ENCODE assay signal across 1 cellular context in genomic region chr6:15491255-15491985, GRCh38.
TF ChIP-seq lines count a peak whose summit lies in the region.

No MANE protein-coding gene starts in this region.

TF ChIP-seq in HepG2, 621 proteins besides CTCF, POLR2A, EP300 and RAD21 (continued from another document):
- no peak for TF ChIP-seq HNF1A (IDR thresholded peaks at IDR 0.05; ENCODE audit: low read depth)
- TF ChIP-seq HNF1A (CRISPR knock-in tag; IDR thresholded peaks at IDR 0.05; ENCODE audit: borderline replicate concordance) = peak; percentile 43; the same call in 1 of the 2 replicates
- TF ChIP-seq BHLHE40 (IDR thresholded peaks at IDR 0.05; ENCODE audit: low read length) = no peak
- TF ChIP-seq FOXJ3 (CRISPR knock-in tag; IDR thresholded peaks at IDR 0.05; ENCODE audit: borderline replicate concordance) = peak; percentile 18; the same call in 1 of the 2 replicates
- TF ChIP-seq, protein P1, sequence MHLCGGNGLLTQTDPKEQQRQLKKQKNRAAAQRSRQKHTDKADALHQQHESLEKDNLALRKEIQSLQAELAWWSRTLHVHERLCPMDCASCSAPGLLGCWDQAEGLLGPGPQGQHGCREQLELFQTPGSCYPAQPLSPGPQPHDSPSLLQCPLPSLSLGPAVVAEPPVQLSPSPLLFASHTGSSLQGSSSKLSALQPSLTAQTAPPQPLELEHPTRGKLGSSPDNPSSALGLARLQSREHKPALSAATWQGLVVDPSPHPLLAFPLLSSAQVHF (CRISPR knock-in tag; IDR thresholded peaks at IDR 0.05) = 0 out of 2 replicates have a peak, but pooled peaks have one; percentile 21
- no peak for TF ChIP-seq DPF2 (CRISPR knock-in tag; IDR thresholded peaks at IDR 0.05; ENCODE audit: borderline replicate concordance, low read depth)
- peak; percentile 79; the same call in 1 of the 2 replicates for TF ChIP-seq HOXA9 (CRISPR knock-in tag; IDR thresholded peaks at IDR 0.05; ENCODE audit: borderline replicate concordance)
- TF ChIP-seq SRF (IDR thresholded peaks at IDR 0.05; ENCODE audit: low read depth, low read length) = no peak
- TF ChIP-seq, protein P2, sequence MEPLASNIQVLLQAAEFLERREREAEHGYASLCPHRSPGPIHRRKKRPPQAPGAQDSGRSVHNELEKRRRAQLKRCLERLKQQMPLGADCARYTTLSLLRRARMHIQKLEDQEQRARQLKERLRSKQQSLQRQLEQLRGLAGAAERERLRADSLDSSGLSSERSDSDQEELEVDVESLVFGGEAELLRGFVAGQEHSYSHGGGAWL (CRISPR knock-in tag; IDR thresholded peaks at IDR 0.05) = no peak
- TF ChIP-seq YEATS4 (CRISPR knock-in tag; IDR thresholded peaks at IDR 0.05; ENCODE audit: borderline replicate concordance) = no peak
- TF ChIP-seq E2F5 (CRISPR knock-in tag; conservative IDR thresholded peaks at IDR 0.05) = no peak
- TF ChIP-seq, protein P3, sequence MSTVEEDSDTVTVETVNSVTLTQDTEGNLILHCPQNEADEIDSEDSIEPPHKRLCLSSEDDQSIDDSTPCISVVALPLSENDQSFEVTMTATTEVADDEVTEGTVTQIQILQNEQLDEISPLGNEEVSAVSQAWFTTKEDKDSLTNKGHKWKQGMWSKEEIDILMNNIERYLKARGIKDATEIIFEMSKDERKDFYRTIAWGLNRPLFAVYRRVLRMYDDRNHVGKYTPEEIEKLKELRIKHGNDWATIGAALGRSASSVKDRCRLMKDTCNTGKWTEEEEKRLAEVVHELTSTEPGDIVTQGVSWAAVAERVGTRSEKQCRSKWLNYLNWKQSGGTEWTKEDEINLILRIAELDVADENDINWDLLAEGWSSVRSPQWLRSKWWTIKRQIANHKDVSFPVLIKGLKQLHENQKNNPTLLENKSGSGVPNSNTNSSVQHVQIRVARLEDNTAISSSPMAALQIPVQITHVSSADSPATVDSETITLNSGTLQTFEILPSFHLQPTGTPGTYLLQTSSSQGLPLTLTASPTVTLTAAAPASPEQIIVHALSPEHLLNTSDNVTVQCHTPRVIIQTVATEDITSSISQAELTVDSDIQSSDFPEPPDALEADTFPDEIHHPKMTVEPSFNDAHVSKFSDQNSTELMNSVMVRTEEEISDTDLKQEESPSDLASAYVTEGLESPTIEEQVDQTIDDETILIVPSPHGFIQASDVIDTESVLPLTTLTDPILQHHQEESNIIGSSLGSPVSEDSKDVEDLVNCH (CRISPR knock-in tag; IDR thresholded peaks at IDR 0.05) = no peak
- TF ChIP-seq GZF1 (CRISPR knock-in tag; IDR thresholded peaks at IDR 0.05) = no peak
- no peak for TF ChIP-seq SUZ12 (IDR thresholded peaks at IDR 0.05; ENCODE audit: low read depth, low read length)
- TF ChIP-seq, protein P4, sequence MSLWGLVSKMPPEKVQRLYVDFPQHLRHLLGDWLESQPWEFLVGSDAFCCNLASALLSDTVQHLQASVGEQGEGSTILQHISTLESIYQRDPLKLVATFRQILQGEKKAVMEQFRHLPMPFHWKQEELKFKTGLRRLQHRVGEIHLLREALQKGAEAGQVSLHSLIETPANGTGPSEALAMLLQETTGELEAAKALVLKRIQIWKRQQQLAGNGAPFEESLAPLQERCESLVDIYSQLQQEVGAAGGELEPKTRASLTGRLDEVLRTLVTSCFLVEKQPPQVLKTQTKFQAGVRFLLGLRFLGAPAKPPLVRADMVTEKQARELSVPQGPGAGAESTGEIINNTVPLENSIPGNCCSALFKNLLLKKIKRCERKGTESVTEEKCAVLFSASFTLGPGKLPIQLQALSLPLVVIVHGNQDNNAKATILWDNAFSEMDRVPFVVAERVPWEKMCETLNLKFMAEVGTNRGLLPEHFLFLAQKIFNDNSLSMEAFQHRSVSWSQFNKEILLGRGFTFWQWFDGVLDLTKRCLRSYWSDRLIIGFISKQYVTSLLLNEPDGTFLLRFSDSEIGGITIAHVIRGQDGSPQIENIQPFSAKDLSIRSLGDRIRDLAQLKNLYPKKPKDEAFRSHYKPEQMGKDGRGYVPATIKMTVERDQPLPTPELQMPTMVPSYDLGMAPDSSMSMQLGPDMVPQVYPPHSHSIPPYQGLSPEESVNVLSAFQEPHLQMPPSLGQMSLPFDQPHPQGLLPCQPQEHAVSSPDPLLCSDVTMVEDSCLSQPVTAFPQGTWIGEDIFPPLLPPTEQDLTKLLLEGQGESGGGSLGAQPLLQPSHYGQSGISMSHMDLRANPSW (CRISPR knock-in tag; IDR thresholded peaks at IDR 0.05; ENCODE audit: borderline replicate concordance) = no peak
- no peak for TF ChIP-seq ZNF343 (CRISPR knock-in tag; IDR thresholded peaks at IDR 0.05)
- TF ChIP-seq ARNT2 (CRISPR knock-in tag; IDR thresholded peaks at IDR 0.05; ENCODE audit: low read depth) = no peak
- no peak for TF ChIP-seq ZNF773 (CRISPR knock-in tag; IDR thresholded peaks at IDR 0.05; ENCODE audit: borderline replicate concordance)
- TF ChIP-seq PPARG (CRISPR knock-in tag; conservative IDR thresholded peaks at IDR 0.05) = 0 out of 2 replicates have a peak, but pooled peaks have one; percentile 27
- 0 out of 2 replicates have a peak, but pooled peaks have one; percentile 15 for TF ChIP-seq ARID3A (IDR thresholded peaks at IDR 0.05; ENCODE audit: low read depth, low read length)
- TF ChIP-seq ZNF703 (CRISPR knock-in tag; IDR thresholded peaks at IDR 0.05; ENCODE audit: borderline replicate concordance) = no peak
- peak; percentile 32; the same call in 1 of the 2 replicates for TF ChIP-seq PAXIP1 (CRISPR knock-in tag; conservative IDR thresholded peaks at IDR 0.05)
- TF ChIP-seq, protein P5, sequence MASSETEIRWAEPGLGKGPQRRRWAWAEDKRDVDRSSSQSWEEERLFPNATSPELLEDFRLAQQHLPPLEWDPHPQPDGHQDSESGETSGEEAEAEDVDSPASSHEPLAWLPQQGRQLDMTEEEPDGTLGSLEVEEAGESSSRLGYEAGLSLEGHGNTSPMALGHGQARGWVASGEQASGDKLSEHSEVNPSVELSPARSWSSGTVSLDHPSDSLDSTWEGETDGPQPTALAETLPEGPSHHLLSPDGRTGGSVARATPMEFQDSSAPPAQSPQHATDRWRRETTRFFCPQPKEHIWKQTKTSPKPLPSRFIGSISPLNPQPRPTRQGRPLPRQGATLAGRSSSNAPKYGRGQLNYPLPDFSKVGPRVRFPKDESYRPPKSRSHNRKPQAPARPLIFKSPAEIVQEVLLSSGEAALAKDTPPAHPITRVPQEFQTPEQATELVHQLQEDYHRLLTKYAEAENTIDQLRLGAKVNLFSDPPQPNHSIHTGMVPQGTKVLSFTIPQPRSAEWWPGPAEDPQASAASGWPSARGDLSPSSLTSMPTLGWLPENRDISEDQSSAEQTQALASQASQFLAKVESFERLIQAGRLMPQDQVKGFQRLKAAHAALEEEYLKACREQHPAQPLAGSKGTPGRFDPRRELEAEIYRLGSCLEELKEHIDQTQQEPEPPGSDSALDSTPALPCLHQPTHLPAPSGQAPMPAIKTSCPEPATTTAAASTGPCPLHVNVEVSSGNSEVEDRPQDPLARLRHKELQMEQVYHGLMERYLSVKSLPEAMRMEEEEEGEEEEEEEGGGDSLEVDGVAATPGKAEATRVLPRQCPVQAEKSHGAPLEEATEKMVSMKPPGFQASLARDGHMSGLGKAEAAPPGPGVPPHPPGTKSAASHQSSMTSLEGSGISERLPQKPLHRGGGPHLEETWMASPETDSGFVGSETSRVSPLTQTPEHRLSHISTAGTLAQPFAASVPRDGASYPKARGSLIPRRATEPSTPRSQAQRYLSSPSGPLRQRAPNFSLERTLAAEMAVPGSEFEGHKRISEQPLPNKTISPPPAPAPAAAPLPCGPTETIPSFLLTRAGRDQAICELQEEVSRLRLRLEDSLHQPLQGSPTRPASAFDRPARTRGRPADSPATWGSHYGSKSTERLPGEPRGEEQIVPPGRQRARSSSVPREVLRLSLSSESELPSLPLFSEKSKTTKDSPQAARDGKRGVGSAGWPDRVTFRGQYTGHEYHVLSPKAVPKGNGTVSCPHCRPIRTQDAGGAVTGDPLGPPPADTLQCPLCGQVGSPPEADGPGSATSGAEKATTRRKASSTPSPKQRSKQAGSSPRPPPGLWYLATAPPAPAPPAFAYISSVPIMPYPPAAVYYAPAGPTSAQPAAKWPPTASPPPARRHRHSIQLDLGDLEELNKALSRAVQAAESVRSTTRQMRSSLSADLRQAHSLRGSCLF (CRISPR knock-in tag; IDR thresholded peaks at IDR 0.05; ENCODE audit: borderline replicate concordance) = no peak
- no peak for TF ChIP-seq ZNF468 (CRISPR knock-in tag; IDR thresholded peaks at IDR 0.05)
- TF ChIP-seq, protein P6, sequence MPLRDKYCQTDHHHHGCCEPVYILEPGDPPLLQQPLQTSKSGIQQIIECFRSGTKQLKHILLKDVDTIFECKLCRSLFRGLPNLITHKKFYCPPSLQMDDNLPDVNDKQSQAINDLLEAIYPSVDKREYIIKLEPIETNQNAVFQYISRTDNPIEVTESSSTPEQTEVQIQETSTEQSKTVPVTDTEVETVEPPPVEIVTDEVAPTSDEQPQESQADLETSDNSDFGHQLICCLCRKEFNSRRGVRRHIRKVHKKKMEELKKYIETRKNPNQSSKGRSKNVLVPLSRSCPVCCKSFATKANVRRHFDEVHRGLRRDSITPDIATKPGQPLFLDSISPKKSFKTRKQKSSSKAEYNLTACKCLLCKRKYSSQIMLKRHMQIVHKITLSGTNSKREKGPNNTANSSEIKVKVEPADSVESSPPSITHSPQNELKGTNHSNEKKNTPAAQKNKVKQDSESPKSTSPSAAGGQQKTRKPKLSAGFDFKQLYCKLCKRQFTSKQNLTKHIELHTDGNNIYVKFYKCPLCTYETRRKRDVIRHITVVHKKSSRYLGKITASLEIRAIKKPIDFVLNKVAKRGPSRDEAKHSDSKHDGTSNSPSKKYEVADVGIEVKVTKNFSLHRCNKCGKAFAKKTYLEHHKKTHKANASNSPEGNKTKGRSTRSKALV (CRISPR knock-in tag; IDR thresholded peaks at IDR 0.05) = no peak
- TF ChIP-seq NFKBIZ (CRISPR knock-in tag; IDR thresholded peaks at IDR 0.05) = no peak
- no peak for TF ChIP-seq MIER3 (CRISPR knock-in tag; IDR thresholded peaks at IDR 0.05; ENCODE audit: borderline replicate concordance)
- TF ChIP-seq NR0B2 (CRISPR knock-in tag; IDR thresholded peaks at IDR 0.05) = no peak
